Comparison of ENCODE assay signal across 11 cellular contexts in the genomic region with DNA sequence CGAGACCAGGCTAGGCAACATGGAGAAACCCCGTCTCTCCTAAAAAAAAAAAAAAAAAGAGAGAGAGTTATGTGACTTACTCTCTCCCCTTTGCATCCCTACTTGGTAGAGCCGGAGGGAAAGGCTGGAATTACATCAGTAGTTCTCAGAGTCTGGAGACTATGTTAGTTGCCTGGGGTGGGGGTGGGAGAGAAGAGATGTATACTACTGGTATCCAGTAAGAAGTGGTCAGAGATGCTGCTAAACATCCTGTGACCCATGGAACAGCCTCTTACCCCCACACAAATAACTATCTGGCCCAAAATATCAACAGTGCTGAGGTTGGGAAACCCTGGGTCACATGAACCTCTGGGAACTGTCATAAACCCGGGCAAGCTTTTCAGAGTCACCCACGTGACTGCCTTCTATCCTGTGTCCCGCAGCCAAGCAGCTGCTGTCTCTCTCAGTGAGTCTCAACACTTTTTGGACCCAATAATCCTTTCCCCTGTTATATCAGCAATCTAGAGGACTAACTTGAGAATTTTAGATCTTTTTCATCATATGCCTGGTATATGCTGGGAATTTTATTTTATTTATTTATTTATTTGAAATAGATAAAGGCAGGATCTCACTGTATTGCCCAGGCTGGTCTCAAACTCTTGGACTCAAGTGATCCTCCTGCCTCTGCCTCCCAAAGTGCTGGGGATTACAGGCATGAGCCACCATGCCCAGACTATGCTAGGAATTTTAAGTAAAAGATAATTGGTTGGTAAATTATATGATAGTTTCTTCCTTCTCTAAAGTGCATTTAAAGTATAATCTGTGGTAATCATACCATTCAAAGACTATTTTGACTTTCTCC. TPM values are rescaled to one million over a fixed set of nuclear protein-coding genes. Genes with fewer than 3 reads are reported as not detected.
DNase-seq lines count a peak whose midpoint lies in the region; ATAC-seq and TF ChIP-seq lines count a peak whose summit lies in the region.
"Had no signal": no experiment of that assay in that cellular context is flagged by ENCODE, and none has a peak within 500 bp of the region (broad histone marks: within the 10 kb centered on the region; RNA-seq: fewer than 3 reads in every experiment).

No MANE protein-coding gene starts in this region.

- peak overlapping the region; percentile 39 for H3K27ac ChIP-seq in lower lobe of right lung

- peaks cover 33% of the 10 kb centered on the region for H3K36me3 ChIP-seq in lower lobe of right lung

- no peaks in the 10 kb centered on the region for H3K9me3 ChIP-seq in lower lobe of right lung
- H3K9me3 ChIP-seq: BE2C had no signal

- DNase-seq in SKM-1 treated with dmso at 0.1 percent for 144 hours (lab: John Stamatoyannopoulos, UW; ENCODE audit: unreplicated experiment) (peak; percentile 26), SKM-1 (lab: John Stamatoyannopoulos, UW; ENCODE audit: unreplicated experiment) (no peak), dermis microvascular lymphatic vessel endothelial cell (ENCODE audit: low read depth in 2 of 2) (peak; percentile 32 to 36), lower lobe of right lung (peak; percentile 65), ureter (ENCODE audit: low spot score) (peak; percentile 72), COLO829 (ENCODE audit: low spot score) (no peak)
- DNase-seq: activated CD4-positive, alpha-beta T cell treated with anti-CD3 and anti-CD28 coated beads, Interleukin-2, amount 50 U/mL, for 1 hour; BE2C; naive B cell had no signal

- H3K27me3 ChIP-seq in lower lobe of right lung (ENCODE audit: low read depth): no peaks in the 10 kb centered on the region
- H3K27me3 ChIP-seq: BE2C had no signal

- H3K4me1 ChIP-seq in lower lobe of right lung: peaks cover 27% of the 10 kb centered on the region
- H3K4me1 ChIP-seq: BE2C had no signal

- H3K4me3 ChIP-seq in lower lobe of right lung: no peak overlapping the region

- TF ChIP-seq CTCF in lower lobe of right lung (IDR thresholded peaks at IDR 0.05): no peak

- ATAC-seq in lower lobe of right lung (peak; percentile 44 to 78), HG02798 (IDR thresholded peaks at IDR 0.05; ENCODE audit: poor library complexity, unreplicated experiment) (no peak), GM18909 (IDR thresholded peaks at IDR 0.05; ENCODE audit: poor library complexity, unreplicated experiment) (no peak)

- intact Hi-C loops in lower lobe of right lung (cut with DNase I): no loop called here

RNA-seq across cellular contexts. Expression of a gene that starts 8.7 kb away (rescaled TPM):
- total RNA-seq in dermis microvascular lymphatic vessel endothelial cell (43.6 and 66.6 TPM in 2 replicates), lower lobe of right lung (943 TPM), ureter (1,012 TPM)

RNA-seq across cellular contexts. Expression of a gene that starts 14.8 kb away (rescaled TPM):
- total RNA-seq in dermis microvascular lymphatic vessel endothelial cell (not detected in 2 replicates), lower lobe of right lung (not detected), ureter (not detected)

RNA-seq across cellular contexts. Expression of a gene that starts 37.1 kb away (rescaled TPM):
- total RNA-seq in dermis microvascular lymphatic vessel endothelial cell (0.13 and 0.25 TPM in 2 replicates), lower lobe of right lung (0.62 TPM), ureter (0.47 TPM)

Comparison
In these comparisons a context has a peak if more than half of its experiments do, and no peak if none do; other contexts are left out.
1. DNase-seq: peak in SKM-1 treated with dmso at 0.1 percent for 144 hours (single experiment), dermis microvascular lymphatic vessel endothelial cell (2 of 2), lower lobe of right lung (single experiment) and ureter (single experiment); none in SKM-1 (single experiment) and COLO829 (single experiment).
2. ATAC-seq: peak in lower lobe of right lung (2 of 2); none in HG02798 (single experiment) and GM18909 (single experiment).
3. RNA of a gene that starts 8.7 kb away (total RNA-seq): 1,012 TPM in ureter (single experiment) and 943 TPM in lower lobe of right lung (single experiment); 43.6 to 66.6 TPM in dermis microvascular lymphatic vessel endothelial cell; every median in the first group is over 10 times any median in the second.